8 cellular contexts compared by ENCODE assay signal in the genomic region with DNA sequence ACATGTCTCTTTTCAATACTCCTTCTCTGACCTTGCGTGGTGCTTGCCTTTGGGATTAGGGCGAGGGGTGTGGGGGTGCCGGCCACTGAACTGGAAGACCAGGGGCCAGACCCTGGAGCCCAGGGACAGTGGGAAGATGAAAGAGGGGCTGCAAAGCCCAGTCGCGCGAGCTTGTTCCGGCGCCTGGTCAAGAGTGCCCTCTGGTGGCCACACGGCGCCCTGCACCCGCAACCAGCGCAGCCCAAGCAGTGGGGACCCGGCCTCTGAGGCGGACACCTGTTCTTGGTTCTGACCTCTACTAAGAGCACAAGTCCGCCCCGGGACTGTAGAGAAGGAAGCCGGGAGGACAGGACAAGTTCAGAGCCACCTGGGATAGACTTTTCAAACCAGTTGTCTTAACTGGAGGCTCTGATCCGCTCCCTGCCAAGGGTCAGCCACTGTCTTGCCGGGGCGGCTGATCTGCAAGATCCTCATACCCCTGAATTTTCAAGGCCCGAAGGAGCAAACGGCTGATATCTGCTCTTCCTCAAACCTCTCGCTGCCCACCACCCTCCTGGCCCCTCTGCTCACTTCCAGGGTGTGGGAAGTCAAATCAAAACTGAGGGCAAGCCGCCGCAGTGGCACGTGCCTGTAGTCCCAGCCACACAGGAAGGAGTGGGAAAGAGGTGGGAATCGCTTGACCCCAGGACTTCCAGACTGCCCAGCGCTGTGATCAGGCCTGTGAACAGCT. TPM values are rescaled to one million over a fixed set of nuclear protein-coding genes. Genes with fewer than 3 reads are reported as not detected.
DNase-seq lines count a peak whose midpoint lies in the region; ATAC-seq and TF ChIP-seq lines count a peak whose summit lies in the region.

No MANE protein-coding gene starts in this region.

- ATAC-seq in GM19351 (IDR thresholded peaks at IDR 0.05; ENCODE audit: unreplicated experiment), result peak; percentile 71
- ATAC-seq in HG03520 (IDR thresholded peaks at IDR 0.05; ENCODE audit: unreplicated experiment), result no peak

- H3K36me3 Mint-ChIP-seq in CD14-positive monocyte, result no peaks in the 10 kb centered on the region

- intact Hi-C loops in CD14-positive monocyte (cut with micrococcal nuclease), result loop anchor here in 1 of 2 donors (5.0 to 10.0 kb wide), 2 partner anchors 333 to 431 kb away; no protein-coding TSS in a partner anchor

- peaks cover 6% of the 10 kb centered on the region for H3K4me1 Mint-ChIP-seq in CD14-positive monocyte

- peaks cover 3 to 6% (median 4%) of the 10 kb centered on the region in 7 donors for H3K9me3 Mint-ChIP-seq in CD14-positive monocyte

- H3K27ac Mint-ChIP-seq in CD14-positive monocyte, result peak overlapping the region in 3 of 7 donors; percentile 18 to 70 (median 50)

- H3K4me3 Mint-ChIP-seq in CD14-positive monocyte, result peak overlapping the region; percentile 63 to 84

- peaks cover 1 to 9% (median 7%) of the 10 kb centered on the region in 3 donors for H3K27me3 Mint-ChIP-seq in CD14-positive monocyte (ENCODE audit: low read depth in 3 of 3)

- no peak overlapping the region for H3K27ac ChIP-seq in caudate nucleus (ENCODE audit: low read depth, low read length)

- TF ChIP-seq CTCF in CD14-positive monocyte (IDR thresholded peaks at IDR 0.05), result peak; percentile 99

- DNase-seq in CD14-positive monocyte (ENCODE audit: low spot score) (no peak), NCI-H1092 (lab: John Stamatoyannopoulos, UW) (peak; percentile 18), caudate nucleus (lab: John Stamatoyannopoulos, UW) (peak in 53 of 61 donors; percentile 11 to 75 (median 42)), left kidney (ENCODE audit: low read depth, low spot score) (peak; percentile 74)
- peak; percentile 43 to 60 (median 53) for DNase-seq in activated CD4-positive, CD25-positive, alpha-beta regulatory T cell (lab: John Stamatoyannopoulos, UW)
- DNase-seq in stimulated activated CD4-positive, alpha-beta T cell treated with anti-CD3 and anti-CD28 coated beads, Interleukin-4, amount 100 ng/mL, for 24 hours, result peak; percentile 72

RNA-seq across cellular contexts. Expression of gene MSH6, which starts 14.9 kb away (rescaled TPM):
- polyA plus RNA-seq in CD14-positive monocyte, result 1 to 10 TPM; 6.0 to 6.5 TPM
